Comparison of ENCODE assay signal across 18 cellular contexts in the genomic region with DNA sequence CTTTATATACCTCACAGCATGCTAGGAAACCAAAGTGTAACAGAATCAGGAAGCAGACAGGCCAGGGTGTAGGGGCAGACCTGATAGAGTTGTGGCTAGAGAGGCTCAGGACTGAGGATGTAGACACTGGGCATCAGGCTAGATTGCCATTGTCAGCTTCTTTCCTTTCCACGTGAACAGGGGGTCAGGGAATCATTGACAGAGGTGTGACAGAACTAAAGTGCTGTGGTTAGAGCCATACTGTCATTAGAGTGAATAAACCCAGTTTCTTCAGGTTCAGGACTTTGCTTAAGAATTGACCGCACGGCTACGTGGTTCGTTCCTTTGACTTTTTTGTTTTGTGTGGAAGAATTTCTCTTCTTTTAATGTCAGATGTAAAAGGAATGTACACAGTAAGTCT.
DNase-seq lines count a peak whose midpoint lies in the region; ATAC-seq, FAIRE-seq and TF ChIP-seq lines count a peak whose summit lies in the region.
"Had no signal": no experiment of that assay in that cellular context is flagged by ENCODE, and none has a peak within 500 bp of the region (broad histone marks: within the 10 kb centered on the region; RNA-seq: fewer than 3 reads in every experiment).

No MANE protein-coding gene starts in this region.

- peaks cover 18% of the 10 kb centered on the region for H3K36me3 Mint-ChIP-seq in nephron progenitor cell (ENCODE audit: low read depth)
- H3K36me3 Mint-ChIP-seq: CD8-positive, alpha-beta T cell had no signal

- no peak for TF ChIP-seq EP300 in K562 (IDR thresholded peaks at IDR 0.05; ENCODE audit: low read length)

- H4K20me1 ChIP-seq in BLaER1 treated with 17β-estradiol and CSF1 and Interleukin-3, amounts not matched to agents 10 nM and 100 nM = no peaks in the 10 kb centered on the region
- H4K20me1 ChIP-seq in K562 (replicated peaks; ENCODE audit: control insufficient read depth, insufficient read depth, low read length) = no peaks in the 10 kb centered on the region

- 2% methylated on average over 5 of the region's 5 CpGs for WGBS in K562 (ENCODE audit: insufficient coverage, low coverage, missing lambda C conversion rate)

- DNase-seq in K562 (ENCODE audit: extremely low read depth in 1 of 4, low spot score in 3 of 4) (no peak), nephron progenitor cell (no peak), thoracic aorta (ENCODE audit: low spot score) (no peak), T-helper 2 cell (no peak)
- no peak for DNase-seq in NK-92 treated with Interleukin-12 subunit alpha and Interleukin-12 subunit beta, amount 100 ng/mL, for 24 hours (lab: John Stamatoyannopoulos, UW)
- DNase-seq: CD8-positive, alpha-beta T cell; DMS53; EL; Karpas-422; NCI-H1436; NCI-H1930; NCI-H345; NCI-H524 treated with DMSO at 0.1 percent for 48 hours had no signal

- no peak for TF ChIP-seq RAD21 in K562 (CRISPR knock-in tag; conservative IDR thresholded peaks at IDR 0.05 in 1 of 2, IDR thresholded peaks at IDR 0.05 in 1 of 2)

- peaks cover 47 to 90% (median 76%) of the 10 kb centered on the region in 10 experiments for H3K4me1 ChIP-seq in BLaER1 treated with 17β-estradiol and CSF1 and Interleukin-3, amounts not matched to agents 10 nM and 100 nM
- no peaks in the 10 kb centered on the region for H3K4me1 ChIP-seq in K562 (replicated peaks in 1 of 2; ENCODE audit: control insufficient read depth in 2 of 2, insufficient read depth in 2 of 2, low read length in 2 of 2)
- peaks cover 51 to 96% of the 10 kb centered on the region in 2 donors for H3K4me1 ChIP-seq in thoracic aorta (ENCODE audit: control insufficient read depth in 1 of 2, low read depth in 2 of 2)

- FAIRE-seq in K562 (lab: Jason Lieb, UNC) = no peak
- FAIRE-seq: GM12878, H54 had no signal

- H3K27ac Mint-ChIP-seq in nephron progenitor cell = peak overlapping the region; percentile 67
- H3K27ac Mint-ChIP-seq: CD8-positive, alpha-beta T cell had no signal

- intact Hi-C loops in K562 (cut with micrococcal nuclease) = loop anchor here (10.0 kb wide), 1 partner anchor 305 kb away; the partner anchor contains the start of gene CYREN

- CTCF ChIA-PET in K562 (lab: Yijun Ruan, JAX; ENCODE audit: low intra/inter-chr PET ratio) = no interaction called here

- peak overlapping the region in 9 of 11 experiments; percentile 40 to 89 (median 80); a peak in 16 of 22 replicates for H3K4me2 ChIP-seq in BLaER1 treated with 17β-estradiol and CSF1 and Interleukin-3, amounts not matched to agents 10 nM and 100 nM
- H3K4me2 ChIP-seq in K562 (ENCODE audit: insufficient read depth, low read length) = no peak overlapping the region

- no peak overlapping the region for H3K9ac ChIP-seq in BLaER1 treated with 17β-estradiol and CSF1 and Interleukin-3, amounts not matched to agents 10 nM and 100 nM
- H3K9ac ChIP-seq in K562 (ENCODE audit: insufficient read depth in 1 of 2, low read depth in 2 of 2, low read length in 2 of 2) = no peak overlapping the region

- peaks cover 0 to 2% (median 1%) of the 10 kb centered on the region in 11 experiments; a peak in 6 of 22 replicates for H3K9me3 ChIP-seq in BLaER1 treated with 17β-estradiol and CSF1 and Interleukin-3, amounts not matched to agents 10 nM and 100 nM (replicated peaks in 1 of 11)
- H3K9me3 ChIP-seq in K562 (replicated peaks; ENCODE audit: control insufficient read depth, insufficient read depth, low read depth, low read length) (no peaks in the 10 kb centered on the region), thoracic aorta (no peaks in the 10 kb centered on the region)

- H2AFZ ChIP-seq in K562 (ENCODE audit: low read depth, low read length) = no peak overlapping the region

- peaks cover 26% of the 10 kb centered on the region for H3K4me1 Mint-ChIP-seq in nephron progenitor cell

- H3K4me3 Mint-ChIP-seq in nephron progenitor cell = no peak overlapping the region
- H3K4me3 Mint-ChIP-seq: CD8-positive, alpha-beta T cell had no signal

- no peaks in the 10 kb centered on the region for H3K27me3 Mint-ChIP-seq in nephron progenitor cell (ENCODE audit: low read depth, poor library complexity)

- H3K36me3 ChIP-seq in BLaER1 treated with 17β-estradiol and CSF1 and Interleukin-3, amounts not matched to agents 10 nM and 100 nM = peaks cover 0 to 34% (median 0%) of the 10 kb centered on the region in 11 experiments; a peak in 7 of 22 replicates
- H3K36me3 ChIP-seq in K562 (ENCODE audit: control insufficient read depth, insufficient read depth, low read length) (no peaks in the 10 kb centered on the region), thoracic aorta (peaks cover 18% of the 10 kb centered on the region)

- no TSS peak for BruUV-seq in K562 (replicated peaks; lab: Mats Ljungman, UMichigan)

- H3K79me2 ChIP-seq in K562 (ENCODE audit: control insufficient read depth, insufficient read depth, low read length) = no peaks in the 10 kb centered on the region

- no peak for TF ChIP-seq POLR2A in K562 (conservative IDR thresholded peaks at IDR 0.05)

- POLR2A ChIA-PET in K562 (lab: Yijun Ruan, JAX) = no interaction called here

- H3K9me3 Mint-ChIP-seq in nephron progenitor cell = no peaks in the 10 kb centered on the region
- H3K9me3 Mint-ChIP-seq: CD8-positive, alpha-beta T cell had no signal

- H3K4me3 ChIP-seq in BLaER1 treated with 17β-estradiol and CSF1 and Interleukin-3, amounts not matched to agents 10 nM and 100 nM = no peak overlapping the region
- H3K4me3 ChIP-seq in K562 (no peak overlapping the region), thoracic aorta (no peak overlapping the region)
- H3K4me3 ChIP-seq: GM12878 had no signal

- H3K27me3 ChIP-seq in BLaER1 treated with 17β-estradiol and CSF1 and Interleukin-3, amounts not matched to agents 10 nM and 100 nM = no peaks in the 10 kb centered on the region
- H3K27me3 ChIP-seq in K562 (ENCODE audit: control insufficient read depth in 2 of 2, insufficient read depth in 2 of 2, low read length in 2 of 2) = peaks cover 27 to 32% of the 10 kb centered on the region in 2 experiments
- H3K27me3 ChIP-seq in thoracic aorta (replicated peaks; ENCODE audit: insufficient read depth) = no peaks in the 10 kb centered on the region

- ATAC-seq in K562 = peak; percentile 44; the same call in 1 of the 3 replicates
- no peak for ATAC-seq in thoracic aorta (ENCODE audit: insufficient number of reproducible peaks, low FRiP score, low read depth)
- ATAC-seq in HG03039 (IDR thresholded peaks at IDR 0.05; ENCODE audit: unreplicated experiment) = no peak
- ATAC-seq: CD8-positive, alpha-beta T cell; GM12878 had no signal

- in situ Hi-C loops in K562 (cut with MboI) = no loop called here

- H3K27ac ChIP-seq in BLaER1 treated with 17β-estradiol and CSF1 and Interleukin-3, amounts not matched to agents 10 nM and 100 nM = peak overlapping the region in 7 of 11 experiments; percentile 13 to 78 (median 69); a peak in 11 of 22 replicates
- H3K27ac ChIP-seq in K562 (ENCODE audit: extremely low read depth, low read depth, low read length) = no peak overlapping the region
- peak overlapping the region; percentile 43 to 63 for H3K27ac ChIP-seq in thoracic aorta
- H3K27ac ChIP-seq: HL-60 had no signal

- no peaks in the 10 kb centered on the region for H3K9me1 ChIP-seq in K562 (ENCODE audit: control insufficient read depth, insufficient read depth, low read length)

- no peak for TF ChIP-seq CTCF in K562 (IDR thresholded peaks at IDR 0.05 in 2 of 3, conservative IDR thresholded peaks at IDR 0.05 in 1 of 3; ENCODE audit: insufficient read depth in 2 of 3, low read depth in 1 of 3, low read length in 3 of 3)
- no peak for TF ChIP-seq CTCF in nephron progenitor cell (IDR thresholded peaks at IDR 0.05)
- TF ChIP-seq CTCF in thoracic aorta (IDR thresholded peaks at IDR 0.05) = no peak

TF ChIP-seq in K562, 482 proteins besides CTCF, POLR2A, EP300 and RAD21 (continues in another document):
- TF ChIP-seq JUNB (CRISPR knock-in tag; conservative IDR thresholded peaks at IDR 0.05) = no peak
- TF ChIP-seq, protein P1, sequence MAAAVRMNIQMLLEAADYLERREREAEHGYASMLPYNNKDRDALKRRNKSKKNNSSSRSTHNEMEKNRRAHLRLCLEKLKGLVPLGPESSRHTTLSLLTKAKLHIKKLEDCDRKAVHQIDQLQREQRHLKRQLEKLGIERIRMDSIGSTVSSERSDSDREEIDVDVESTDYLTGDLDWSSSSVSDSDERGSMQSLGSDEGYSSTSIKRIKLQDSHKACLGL (CRISPR knock-in tag; IDR thresholded peaks at IDR 0.05; ENCODE audit: borderline replicate concordance, poor library complexity, severe bottlenecking) = no peak
- TF ChIP-seq CUX1 (CRISPR knock-in tag; IDR thresholded peaks at IDR 0.05) = no peak
- no peak for TF ChIP-seq HSF4 (CRISPR knock-in tag; IDR thresholded peaks at IDR 0.05; ENCODE audit: borderline replicate concordance)
- TF ChIP-seq ARID2 (IDR thresholded peaks at IDR 0.05) = no peak
